ENCODE assay signal across 1 cellular context in the genomic region with DNA sequence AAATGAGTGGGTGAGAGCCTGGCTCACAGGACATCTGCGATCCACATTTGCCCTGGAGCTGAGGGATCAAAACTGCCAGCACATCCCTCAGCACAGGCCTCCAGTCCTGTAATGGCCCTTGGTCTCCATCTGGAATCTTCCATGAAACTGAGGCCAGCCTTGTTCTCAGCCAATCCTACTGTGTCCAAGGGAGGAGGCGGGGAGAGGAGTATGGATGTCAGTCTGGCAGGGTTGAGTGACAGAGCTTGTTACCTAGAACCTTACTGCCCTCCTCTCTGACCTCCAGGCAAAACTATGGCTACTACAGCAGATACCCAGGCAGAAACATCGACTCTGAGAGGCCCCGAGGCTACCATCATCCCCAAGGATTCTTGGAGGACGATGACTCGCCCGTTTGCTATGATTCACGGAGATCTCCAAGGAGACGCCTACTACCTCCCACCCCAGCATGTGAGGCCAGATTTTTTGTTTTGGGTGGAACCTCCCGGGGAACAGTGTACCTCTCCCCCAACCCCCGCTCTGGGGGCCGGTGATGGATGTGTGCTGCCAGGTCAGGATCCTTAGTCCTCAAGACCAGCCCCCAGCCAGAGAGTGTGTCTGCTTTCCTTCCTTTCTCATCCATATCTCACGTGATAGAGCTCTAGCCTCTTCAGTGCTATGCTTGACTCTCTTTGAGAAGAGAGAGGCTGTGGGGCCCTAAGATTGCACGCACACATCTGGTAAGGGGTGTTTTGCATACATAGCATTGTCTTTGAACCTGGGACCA.
TF ChIP-seq lines count a peak whose summit lies in the region.

No MANE protein-coding gene starts in this region.

TF ChIP-seq in GM12878, 131 proteins besides CTCF, POLR2A, EP300 and RAD21:
- TF ChIP-seq, protein P1, sequence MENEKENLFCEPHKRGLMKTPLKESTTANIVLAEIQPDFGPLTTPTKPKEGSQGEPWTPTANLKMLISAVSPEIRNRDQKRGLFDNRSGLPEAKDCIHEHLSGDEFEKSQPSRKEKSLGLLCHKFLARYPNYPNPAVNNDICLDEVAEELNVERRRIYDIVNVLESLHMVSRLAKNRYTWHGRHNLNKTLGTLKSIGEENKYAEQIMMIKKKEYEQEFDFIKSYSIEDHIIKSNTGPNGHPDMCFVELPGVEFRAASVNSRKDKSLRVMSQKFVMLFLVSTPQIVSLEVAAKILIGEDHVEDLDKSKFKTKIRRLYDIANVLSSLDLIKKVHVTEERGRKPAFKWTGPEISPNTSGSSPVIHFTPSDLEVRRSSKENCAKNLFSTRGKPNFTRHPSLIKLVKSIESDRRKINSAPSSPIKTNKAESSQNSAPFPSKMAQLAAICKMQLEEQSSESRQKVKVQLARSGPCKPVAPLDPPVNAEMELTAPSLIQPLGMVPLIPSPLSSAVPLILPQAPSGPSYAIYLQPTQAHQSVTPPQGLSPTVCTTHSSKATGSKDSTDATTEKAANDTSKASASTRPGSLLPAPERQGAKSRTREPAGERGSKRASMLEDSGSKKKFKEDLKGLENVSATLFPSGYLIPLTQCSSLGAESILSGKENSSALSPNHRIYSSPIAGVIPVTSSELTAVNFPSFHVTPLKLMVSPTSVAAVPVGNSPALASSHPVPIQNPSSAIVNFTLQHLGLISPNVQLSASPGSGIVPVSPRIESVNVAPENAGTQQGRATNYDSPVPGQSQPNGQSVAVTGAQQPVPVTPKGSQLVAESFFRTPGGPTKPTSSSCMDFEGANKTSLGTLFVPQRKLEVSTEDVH (IDR thresholded peaks at IDR 0.05; ENCODE audit: low read depth, partially characterized antibody), result no peak
- TF ChIP-seq, protein P2, sequence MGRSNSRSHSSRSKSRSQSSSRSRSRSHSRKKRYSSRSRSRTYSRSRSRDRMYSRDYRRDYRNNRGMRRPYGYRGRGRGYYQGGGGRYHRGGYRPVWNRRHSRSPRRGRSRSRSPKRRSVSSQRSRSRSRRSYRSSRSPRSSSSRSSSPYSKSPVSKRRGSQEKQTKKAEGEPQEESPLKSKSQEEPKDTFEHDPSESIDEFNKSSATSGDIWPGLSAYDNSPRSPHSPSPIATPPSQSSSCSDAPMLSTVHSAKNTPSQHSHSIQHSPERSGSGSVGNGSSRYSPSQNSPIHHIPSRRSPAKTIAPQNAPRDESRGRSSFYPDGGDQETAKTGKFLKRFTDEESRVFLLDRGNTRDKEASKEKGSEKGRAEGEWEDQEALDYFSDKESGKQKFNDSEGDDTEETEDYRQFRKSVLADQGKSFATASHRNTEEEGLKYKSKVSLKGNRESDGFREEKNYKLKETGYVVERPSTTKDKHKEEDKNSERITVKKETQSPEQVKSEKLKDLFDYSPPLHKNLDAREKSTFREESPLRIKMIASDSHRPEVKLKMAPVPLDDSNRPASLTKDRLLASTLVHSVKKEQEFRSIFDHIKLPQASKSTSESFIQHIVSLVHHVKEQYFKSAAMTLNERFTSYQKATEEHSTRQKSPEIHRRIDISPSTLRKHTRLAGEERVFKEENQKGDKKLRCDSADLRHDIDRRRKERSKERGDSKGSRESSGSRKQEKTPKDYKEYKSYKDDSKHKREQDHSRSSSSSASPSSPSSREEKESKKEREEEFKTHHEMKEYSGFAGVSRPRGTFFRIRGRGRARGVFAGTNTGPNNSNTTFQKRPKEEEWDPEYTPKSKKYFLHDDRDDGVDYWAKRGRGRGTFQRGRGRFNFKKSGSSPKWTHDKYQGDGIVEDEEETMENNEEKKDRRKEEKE (IDR thresholded peaks at IDR 0.05), result no peak
- TF ChIP-seq TAF1 (IDR thresholded peaks at IDR 0.05; ENCODE audit: borderline replicate concordance, low read depth, low read length) (no peak), BHLHE40 (IDR thresholded peaks at IDR 0.05; ENCODE audit: borderline replicate concordance in 1 of 2, low read depth in 2 of 2, low read length in 1 of 2) (peak; percentile 27 to 62; a peak in 1 of 4 replicates), POU2F2 (IDR thresholded peaks at IDR 0.05; ENCODE audit: borderline replicate concordance, low read depth, low read length) (0 out of 3 replicates have a peak, but pooled peaks have one; percentile 8), EGR1 (IDR thresholded peaks at IDR 0.05; ENCODE audit: borderline replicate concordance in 1 of 2, low read depth in 2 of 2, low read length in 2 of 2) (no peak), JUNB (IDR thresholded peaks at IDR 0.05) (no peak), SIN3A (IDR thresholded peaks at IDR 0.05; ENCODE audit: low read depth, low read length) (no peak), STAT3 (IDR thresholded peaks at IDR 0.05; ENCODE audit: low read depth, low read length) (no peak)
- TF ChIP-seq, protein P3, sequence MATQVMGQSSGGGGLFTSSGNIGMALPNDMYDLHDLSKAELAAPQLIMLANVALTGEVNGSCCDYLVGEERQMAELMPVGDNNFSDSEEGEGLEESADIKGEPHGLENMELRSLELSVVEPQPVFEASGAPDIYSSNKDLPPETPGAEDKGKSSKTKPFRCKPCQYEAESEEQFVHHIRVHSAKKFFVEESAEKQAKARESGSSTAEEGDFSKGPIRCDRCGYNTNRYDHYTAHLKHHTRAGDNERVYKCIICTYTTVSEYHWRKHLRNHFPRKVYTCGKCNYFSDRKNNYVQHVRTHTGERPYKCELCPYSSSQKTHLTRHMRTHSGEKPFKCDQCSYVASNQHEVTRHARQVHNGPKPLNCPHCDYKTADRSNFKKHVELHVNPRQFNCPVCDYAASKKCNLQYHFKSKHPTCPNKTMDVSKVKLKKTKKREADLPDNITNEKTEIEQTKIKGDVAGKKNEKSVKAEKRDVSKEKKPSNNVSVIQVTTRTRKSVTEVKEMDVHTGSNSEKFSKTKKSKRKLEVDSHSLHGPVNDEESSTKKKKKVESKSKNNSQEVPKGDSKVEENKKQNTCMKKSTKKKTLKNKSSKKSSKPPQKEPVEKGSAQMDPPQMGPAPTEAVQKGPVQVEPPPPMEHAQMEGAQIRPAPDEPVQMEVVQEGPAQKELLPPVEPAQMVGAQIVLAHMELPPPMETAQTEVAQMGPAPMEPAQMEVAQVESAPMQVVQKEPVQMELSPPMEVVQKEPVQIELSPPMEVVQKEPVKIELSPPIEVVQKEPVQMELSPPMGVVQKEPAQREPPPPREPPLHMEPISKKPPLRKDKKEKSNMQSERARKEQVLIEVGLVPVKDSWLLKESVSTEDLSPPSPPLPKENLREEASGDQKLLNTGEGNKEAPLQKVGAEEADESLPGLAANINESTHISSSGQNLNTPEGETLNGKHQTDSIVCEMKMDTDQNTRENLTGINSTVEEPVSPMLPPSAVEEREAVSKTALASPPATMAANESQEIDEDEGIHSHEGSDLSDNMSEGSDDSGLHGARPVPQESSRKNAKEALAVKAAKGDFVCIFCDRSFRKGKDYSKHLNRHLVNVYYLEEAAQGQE (IDR thresholded peaks at IDR 0.05; ENCODE audit: low read depth, low read length), result no peak
- TF ChIP-seq, protein P4, sequence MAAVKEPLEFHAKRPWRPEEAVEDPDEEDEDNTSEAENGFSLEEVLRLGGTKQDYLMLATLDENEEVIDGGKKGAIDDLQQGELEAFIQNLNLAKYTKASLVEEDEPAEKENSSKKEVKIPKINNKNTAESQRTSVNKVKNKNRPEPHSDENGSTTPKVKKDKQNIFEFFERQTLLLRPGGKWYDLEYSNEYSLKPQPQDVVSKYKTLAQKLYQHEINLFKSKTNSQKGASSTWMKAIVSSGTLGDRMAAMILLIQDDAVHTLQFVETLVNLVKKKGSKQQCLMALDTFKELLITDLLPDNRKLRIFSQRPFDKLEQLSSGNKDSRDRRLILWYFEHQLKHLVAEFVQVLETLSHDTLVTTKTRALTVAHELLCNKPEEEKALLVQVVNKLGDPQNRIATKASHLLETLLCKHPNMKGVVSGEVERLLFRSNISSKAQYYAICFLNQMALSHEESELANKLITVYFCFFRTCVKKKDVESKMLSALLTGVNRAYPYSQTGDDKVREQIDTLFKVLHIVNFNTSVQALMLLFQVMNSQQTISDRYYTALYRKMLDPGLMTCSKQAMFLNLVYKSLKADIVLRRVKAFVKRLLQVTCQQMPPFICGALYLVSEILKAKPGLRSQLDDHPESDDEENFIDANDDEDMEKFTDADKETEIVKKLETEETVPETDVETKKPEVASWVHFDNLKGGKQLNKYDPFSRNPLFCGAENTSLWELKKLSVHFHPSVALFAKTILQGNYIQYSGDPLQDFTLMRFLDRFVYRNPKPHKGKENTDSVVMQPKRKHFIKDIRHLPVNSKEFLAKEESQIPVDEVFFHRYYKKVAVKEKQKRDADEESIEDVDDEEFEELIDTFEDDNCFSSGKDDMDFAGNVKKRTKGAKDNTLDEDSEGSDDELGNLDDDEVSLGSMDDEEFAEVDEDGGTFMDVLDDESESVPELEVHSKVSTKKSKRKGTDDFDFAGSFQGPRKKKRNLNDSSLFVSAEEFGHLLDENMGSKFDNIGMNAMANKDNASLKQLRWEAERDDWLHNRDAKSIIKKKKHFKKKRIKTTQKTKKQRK (IDR thresholded peaks at IDR 0.05; ENCODE audit: low read depth, low read length), result no peak
- TF ChIP-seq, protein P5, sequence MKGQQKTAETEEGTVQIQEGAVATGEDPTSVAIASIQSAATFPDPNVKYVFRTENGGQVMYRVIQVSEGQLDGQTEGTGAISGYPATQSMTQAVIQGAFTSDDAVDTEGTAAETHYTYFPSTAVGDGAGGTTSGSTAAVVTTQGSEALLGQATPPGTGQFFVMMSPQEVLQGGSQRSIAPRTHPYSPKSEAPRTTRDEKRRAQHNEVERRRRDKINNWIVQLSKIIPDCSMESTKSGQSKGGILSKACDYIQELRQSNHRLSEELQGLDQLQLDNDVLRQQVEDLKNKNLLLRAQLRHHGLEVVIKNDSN (IDR thresholded peaks at IDR 0.05; ENCODE audit: borderline replicate concordance, extremely low read length, insufficient read depth, low read depth, low read length), result no peak
- TF ChIP-seq, protein P6, sequence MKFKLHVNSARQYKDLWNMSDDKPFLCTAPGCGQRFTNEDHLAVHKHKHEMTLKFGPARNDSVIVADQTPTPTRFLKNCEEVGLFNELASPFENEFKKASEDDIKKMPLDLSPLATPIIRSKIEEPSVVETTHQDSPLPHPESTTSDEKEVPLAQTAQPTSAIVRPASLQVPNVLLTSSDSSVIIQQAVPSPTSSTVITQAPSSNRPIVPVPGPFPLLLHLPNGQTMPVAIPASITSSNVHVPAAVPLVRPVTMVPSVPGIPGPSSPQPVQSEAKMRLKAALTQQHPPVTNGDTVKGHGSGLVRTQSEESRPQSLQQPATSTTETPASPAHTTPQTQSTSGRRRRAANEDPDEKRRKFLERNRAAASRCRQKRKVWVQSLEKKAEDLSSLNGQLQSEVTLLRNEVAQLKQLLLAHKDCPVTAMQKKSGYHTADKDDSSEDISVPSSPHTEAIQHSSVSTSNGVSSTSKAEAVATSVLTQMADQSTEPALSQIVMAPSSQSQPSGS (IDR thresholded peaks at IDR 0.05; ENCODE audit: low read length), result no peak
